ENCODE assay signal across 9 cellular contexts in the genomic region with DNA sequence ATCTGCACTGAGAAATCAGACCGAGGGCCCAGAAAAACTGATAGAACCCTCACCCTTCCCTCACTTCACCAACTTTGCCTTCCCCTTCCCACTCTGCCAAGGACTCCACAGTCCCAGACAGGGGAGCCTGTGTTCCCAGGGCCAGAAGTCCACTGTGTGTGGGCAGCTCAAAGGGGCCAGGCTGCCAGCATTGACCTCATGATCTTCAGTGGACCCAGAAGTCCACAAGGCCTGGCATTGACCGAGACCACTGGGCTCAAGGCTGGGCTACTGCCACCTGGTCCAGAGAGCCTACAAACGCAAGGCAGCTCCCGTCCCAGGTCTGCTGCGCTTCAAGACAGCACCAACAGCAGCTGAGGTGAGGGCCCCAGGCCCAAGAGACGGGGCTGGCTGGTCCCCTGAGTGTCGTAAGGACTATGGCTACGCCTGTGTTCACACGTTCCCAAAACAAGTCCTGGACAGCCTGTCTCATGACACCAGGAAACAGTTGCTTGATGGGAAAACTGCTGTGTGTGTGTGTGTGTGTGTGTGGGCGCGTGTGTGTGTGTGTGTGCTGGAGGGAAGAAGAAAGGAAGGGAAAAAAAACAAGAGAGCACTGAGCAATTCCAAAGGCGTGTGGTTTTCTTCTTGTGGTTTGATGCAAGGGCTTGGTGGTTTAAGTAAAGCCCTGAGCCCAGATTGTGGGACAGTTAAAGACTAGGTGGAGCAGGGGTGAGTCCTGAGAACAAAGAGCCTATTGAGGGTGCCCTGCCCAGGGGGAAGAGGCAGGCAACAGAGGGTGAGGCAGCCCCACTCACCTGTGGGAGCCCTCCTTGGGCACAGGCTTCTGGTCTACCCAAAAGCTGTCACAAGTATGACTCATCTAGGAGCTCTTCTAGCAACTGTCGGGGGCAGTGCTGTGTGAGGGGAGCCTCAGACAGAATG. TPM values are rescaled to one million over a fixed set of nuclear protein-coding genes. Genes with fewer than 3 reads are reported as not detected.
DNase-seq lines count a peak whose midpoint lies in the region; ATAC-seq and TF ChIP-seq lines count a peak whose summit lies in the region.
"Had no signal": no experiment of that assay in that cellular context is flagged by ENCODE, and none has a peak within 500 bp of the region (broad histone marks: within the 10 kb centered on the region; RNA-seq: fewer than 3 reads in every experiment).

No MANE protein-coding gene starts in this region.

- H3K36me3 ChIP-seq in MG63: no peaks in the 10 kb centered on the region

- peak; percentile 67 for DNase-seq in NCI-H2107 treated with DMSO at 0.1 percent for 48 hours (lab: John Stamatoyannopoulos, UW; ENCODE audit: unreplicated experiment)
- DNase-seq in NCI-H2107 (lab: John Stamatoyannopoulos, UW): no peak
- peak; percentile 27 for DNase-seq in activated T-cell treated with anti-CD3 and anti-CD28 coated beads for 4 hours
- DNase-seq in foreskin keratinocyte: peak; percentile 97 to 98
- DNase-seq in stimulated activated CD8-positive, alpha-beta memory T cell treated with anti-CD3 and anti-CD28 coated beads, Interleukin-2, amount 100 ng/mL, for 48 hours (ENCODE audit: low read depth in 2 of 2): peak; percentile 23 to 33
- no peak for DNase-seq in MG63

- peak overlapping the region; percentile 84 for H3K27ac ChIP-seq in foreskin keratinocyte
- H3K27ac ChIP-seq: 22Rv1 had no signal

- peaks cover 18% of the 10 kb centered on the region for H3K4me1 ChIP-seq in foreskin keratinocyte

- H3K4me3 ChIP-seq in MG63: no peak overlapping the region

- ATAC-seq in foreskin keratinocyte (peak; percentile 69), GM18870 (IDR thresholded peaks at IDR 0.05; ENCODE audit: unreplicated experiment) (no peak), HG03565 (IDR thresholded peaks at IDR 0.05; ENCODE audit: unreplicated experiment) (no peak)

- peaks cover 9% of the 10 kb centered on the region for H3K27me3 ChIP-seq in foreskin keratinocyte
- H3K27me3 ChIP-seq in MG63: no peaks in the 10 kb centered on the region

- no peaks in the 10 kb centered on the region for H3K9me3 ChIP-seq in MG63

- no peak for TF ChIP-seq CTCF in foreskin keratinocyte (conservative IDR thresholded peaks at IDR 0.05)

RNA-seq across cellular contexts. Expression of a gene that starts 46.6 kb away (rescaled TPM):
- total RNA-seq in foreskin keratinocyte: under 0.01 and 0.07 TPM in 2 replicates
- 0.02 TPM in 2 replicates for polyA plus RNA-seq in foreskin keratinocyte
- total RNA-seq in MG63 (2014; rRNA removed; shearing (Covaris generic); ENCODE audit: low replicate concordance): 0.10 TPM in 2 replicates

Comparison
In these comparisons a context has a peak if more than half of its experiments do, and no peak if none do; other contexts are left out.
1. DNase-seq: peak in NCI-H2107 treated with DMSO at 0.1 percent for 48 hours (single experiment), activated T-cell treated with anti-CD3 and anti-CD28 coated beads for 4 hours (single experiment), foreskin keratinocyte (2 of 2) and stimulated activated CD8-positive, alpha-beta memory T cell treated with anti-CD3 and anti-CD28 coated beads, Interleukin-2, amount 100 ng/mL, for 48 hours (2 of 2); none in NCI-H2107 (single experiment) and MG63 (single experiment).